1 cellular context compared by ENCODE assay signal in genomic region chr11:105142167-105142566, GRCh38.
TF ChIP-seq lines count a peak whose summit lies in the region.

No MANE protein-coding gene starts in this region.

TF ChIP-seq in HepG2, 621 proteins besides CTCF, POLR2A, EP300 and RAD21:
- TF ChIP-seq ZNF256 (CRISPR knock-in tag; conservative IDR thresholded peaks at IDR 0.05) (no peak), ETS1 (CRISPR knock-in tag; IDR thresholded peaks at IDR 0.05) (no peak), NBN (conservative IDR thresholded peaks at IDR 0.05) (no peak), ZSCAN25 (CRISPR knock-in tag; IDR thresholded peaks at IDR 0.05) (no peak), BORCS8-MEF2B (CRISPR knock-in tag; IDR thresholded peaks at IDR 0.05) (no peak), ZNF567 (CRISPR knock-in tag; IDR thresholded peaks at IDR 0.05; ENCODE audit: borderline replicate concordance) (no peak), NFE2 (CRISPR knock-in tag; IDR thresholded peaks at IDR 0.05) (no peak), SNRNP70 (IDR thresholded peaks at IDR 0.05; ENCODE audit: low read depth, low read length) (no peak), SP5 (CRISPR knock-in tag; IDR thresholded peaks at IDR 0.05; ENCODE audit: borderline replicate concordance, low read depth) (no peak), ZFAT (CRISPR knock-in tag; conservative IDR thresholded peaks at IDR 0.05) (no peak)
- TF ChIP-seq, protein P1, sequence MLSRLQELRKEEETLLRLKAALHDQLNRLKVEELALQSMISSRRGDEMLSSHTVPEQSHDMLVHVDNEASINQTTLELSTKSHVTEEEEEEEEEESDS (CRISPR knock-in tag; IDR thresholded peaks at IDR 0.05; ENCODE audit: borderline replicate concordance), result no peak
